In the genomic region with DNA sequence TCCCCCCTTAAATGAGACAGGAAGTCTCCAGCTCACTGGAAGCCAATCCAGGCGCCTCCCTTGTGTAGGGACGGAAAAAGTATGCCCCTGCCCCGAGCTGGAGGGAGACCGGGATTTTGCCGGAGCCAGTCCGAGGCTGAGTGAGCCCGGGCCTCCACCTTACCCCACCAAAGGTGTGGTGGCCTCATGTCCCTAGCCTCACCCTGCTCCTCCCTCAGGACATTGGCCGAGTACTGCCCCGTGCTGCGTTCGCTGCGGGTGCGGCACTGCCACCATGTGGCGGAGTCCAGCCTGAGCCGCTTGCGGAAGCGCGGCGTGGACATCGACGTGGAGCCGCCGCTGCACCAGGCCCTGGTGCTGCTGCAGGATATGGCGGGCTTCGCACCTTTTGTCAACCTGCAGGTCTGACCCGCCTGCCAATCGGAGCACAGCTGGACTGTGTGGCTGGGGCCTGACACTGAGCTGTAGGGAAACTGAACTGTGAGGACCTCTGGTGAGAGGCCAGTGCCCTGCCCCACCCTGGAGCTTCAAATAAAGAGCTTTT, we compare ENCODE assay signal across 8 cellular contexts. TPM values are rescaled to one million over a fixed set of nuclear protein-coding genes. Genes with fewer than 3 reads are reported as not detected.
DNase-seq lines count a peak whose midpoint lies in the region; ATAC-seq, FAIRE-seq and TF ChIP-seq lines count a peak whose summit lies in the region.

No MANE protein-coding gene starts in this region.

- WGBS in small intestine, 3 donors, result 2 to 9% (median 9%) methylated on average over 24 to 27 of the region's 27 CpGs

- FAIRE-seq in small intestine (lab: Jason Lieb, UNC) (no peak), H54 (lab: Jason Lieb, UNC) (no peak)

- no peak for TF ChIP-seq POLR2A in H54 (IDR thresholded peaks at IDR 0.05; ENCODE audit: low read depth, low read length)

- H3K27me3 ChIP-seq in kidney epithelial cell (ENCODE audit: control insufficient read depth, insufficient read depth, low read length) (peaks cover 16% of the 10 kb centered on the region), small intestine (ENCODE audit: control insufficient read depth in 2 of 2, insufficient read depth in 2 of 2, low read length in 2 of 2) (peaks cover 0 to 2% of the 10 kb centered on the region in 2 donors)

- TF ChIP-seq CTCF in kidney epithelial cell (IDR thresholded peaks at IDR 0.05; ENCODE audit: insufficient read depth, low read length, poor library complexity, severe bottlenecking), result peak; percentile 87

- peaks cover 4 to 5% of the 10 kb centered on the region in 2 donors for H3K4me1 ChIP-seq in small intestine (ENCODE audit: control insufficient read depth in 2 of 2, insufficient read depth in 1 of 2, low read depth in 1 of 2, low read length in 1 of 2)

- peak overlapping the region; percentile 88 to 92 for H3K27ac ChIP-seq in small intestine (ENCODE audit: low read depth in 1 of 2, low read length in 1 of 2)

- ATAC-seq in HG02678 (IDR thresholded peaks at IDR 0.05; ENCODE audit: unreplicated experiment) (peak; percentile 23), GM21526 (IDR thresholded peaks at IDR 0.05; ENCODE audit: low FRiP score, unreplicated experiment) (no peak)

- peak; percentile 54 for DNase-seq in Daoy (ENCODE audit: low read depth)
- DNase-seq in SK-MEL-5 (ENCODE audit: low read depth, low spot score), result peak; percentile 70
- peak; percentile 64 for DNase-seq in cerebellum (ENCODE audit: low spot score)
- no peak for DNase-seq in kidney epithelial cell (ENCODE audit: low read depth)
- DNase-seq in small intestine, result peak; percentile 88
- no peak for DNase-seq in H54 (ENCODE audit: insufficient read length, low spot score)

- H3K9me3 ChIP-seq in small intestine (ENCODE audit: control insufficient read depth, low read depth), result no peaks in the 10 kb centered on the region

- in situ Hi-C loops in SK-MEL-5 (cut with HindIII; ENCODE audit: low pct_unique_long_range_greater_than_20kb, low sequenced_read_pairs), result no loop called here

- H3K4me3 ChIP-seq in kidney epithelial cell (ENCODE audit: low read depth, low read length), result peak overlapping the region; percentile 62
- H3K4me3 ChIP-seq in small intestine (ENCODE audit: low read depth in 1 of 2, low read length in 2 of 2), result peak overlapping the region; percentile 75 to 82

- H3K36me3 ChIP-seq in kidney epithelial cell (ENCODE audit: control insufficient read depth, insufficient read depth, low read length), result no peaks in the 10 kb centered on the region
- peaks cover 0 to 4% of the 10 kb centered on the region in 2 donors for H3K36me3 ChIP-seq in small intestine (ENCODE audit: control insufficient read depth in 2 of 2, insufficient read depth in 2 of 2, low read length in 2 of 2)

RNA-seq across cellular contexts. Expression of gene FBXL15, which starts 2.0 kb away (rescaled TPM):
- 4.9 and 8.1 TPM in 2 replicates for total RNA-seq in Daoy (2014; rRNA removed; shearing (Covaris generic))
- total RNA-seq in SK-MEL-5 (2014; rRNA removed; shearing (Covaris generic)), result 6.5 and 8.4 TPM in 2 replicates
- 12.8 and 13.8 TPM in 2 replicates for polyA plus RNA-seq in SK-MEL-5 (2015; cell fraction: cytosol; rRNA removed)
- 21.3 and 26.2 TPM in 2 replicates for polyA plus RNA-seq in SK-MEL-5 (2015; cell fraction: nucleus; rRNA removed)
- total RNA-seq in cerebellum (6.2 TPM), kidney epithelial cell (20.6 and 26.6 TPM in 2 replicates)
- 10 to 100 TPM; 34.1 to 47.0 (median 35.1) TPM for polyA plus RNA-seq in small intestine

RNA-seq across cellular contexts. Expression of gene PSD, which starts 4.1 kb away (rescaled TPM):
- 0.29 TPM in 1 of 2 replicates, not detected in the other for total RNA-seq in Daoy (2014; rRNA removed; shearing (Covaris generic))
- 0.40 and 0.61 TPM in 2 replicates for total RNA-seq in SK-MEL-5 (2014; rRNA removed; shearing (Covaris generic))
- 0.63 and 1.1 TPM in 2 replicates for polyA plus RNA-seq in SK-MEL-5 (2015; cell fraction: cytosol; rRNA removed)
- 0.49 and 0.96 TPM in 2 replicates for polyA plus RNA-seq in SK-MEL-5 (2015; cell fraction: nucleus; rRNA removed)
- 38.8 TPM for total RNA-seq in cerebellum
- total RNA-seq in kidney epithelial cell, result 2.0 and 3.8 TPM in 2 replicates
- polyA plus RNA-seq in small intestine, result 1 to 10 TPM; 1.1 to 4.4 (median 1.4) TPM

RNA-seq across cellular contexts. Expression of gene CUEDC2, which starts 9.7 kb away (rescaled TPM):
- 19.5 and 30.1 TPM in 2 replicates for total RNA-seq in Daoy (2014; rRNA removed; shearing (Covaris generic))
- total RNA-seq in SK-MEL-5 (2014; rRNA removed; shearing (Covaris generic)), result 24.3 and 26.6 TPM in 2 replicates
- 33.6 and 44.5 TPM in 2 replicates for polyA plus RNA-seq in SK-MEL-5 (2015; cell fraction: cytosol; rRNA removed)
- polyA plus RNA-seq in SK-MEL-5 (2015; cell fraction: nucleus; rRNA removed), result 43.7 and 59.2 TPM in 2 replicates
- total RNA-seq in cerebellum (28.3 TPM), kidney epithelial cell (93.9 and 132 TPM in 2 replicates)
- 10 to 100 TPM; 23.3 to 43.8 (median 25.7) TPM for polyA plus RNA-seq in small intestine

RNA-seq across cellular contexts. Expression of gene NFKB2, which starts 27.2 kb away (rescaled TPM):
- 44.0 and 47.3 TPM in 2 replicates for total RNA-seq in Daoy (2014; rRNA removed; shearing (Covaris generic))
- 10.3 and 13.0 TPM in 2 replicates for total RNA-seq in SK-MEL-5 (2014; rRNA removed; shearing (Covaris generic))
- polyA plus RNA-seq in SK-MEL-5 (2015; cell fraction: cytosol; rRNA removed), result 21.1 and 29.2 TPM in 2 replicates
- polyA plus RNA-seq in SK-MEL-5 (2015; cell fraction: nucleus; rRNA removed), result 28.5 and 59.7 TPM in 2 replicates
- total RNA-seq in cerebellum (3.5 TPM), kidney epithelial cell (83.6 and 90.9 TPM in 2 replicates)
- 10 to 100 TPM; 13.5 to 16.5 (median 14.6) TPM for polyA plus RNA-seq in small intestine

RNA-seq across cellular contexts. Expression of gene C10orf95, which starts 28.7 kb away (rescaled TPM):
- total RNA-seq in Daoy (2014; rRNA removed; shearing (Covaris generic)), result not detected in 2 replicates
- total RNA-seq in SK-MEL-5 (2014; rRNA removed; shearing (Covaris generic)), result not detected in 2 replicates
- polyA plus RNA-seq in SK-MEL-5 (2015; cell fraction: cytosol; rRNA removed), result 0.13 TPM in 1 of 2 replicates, not detected in the other
- polyA plus RNA-seq in SK-MEL-5 (2015; cell fraction: nucleus; rRNA removed), result not detected in 2 replicates
- not detected for total RNA-seq in cerebellum
- total RNA-seq in kidney epithelial cell, result 3.2 and 6.9 TPM in 2 replicates
- under 1 TPM in 1 of 3 donors, not detected in 2; 0.61 TPM for polyA plus RNA-seq in small intestine

Comparison
In these comparisons a context has a peak if more than half of its experiments do, and no peak if none do; other contexts are left out.
1. DNase-seq: peak in Daoy (single experiment), SK-MEL-5 (single experiment), cerebellum (single experiment) and small intestine (single experiment); none in kidney epithelial cell (single experiment) and H54 (single experiment).